In genomic region chr7:262631-263311, GRCh38 we compare ENCODE assay signal across 11 cellular contexts. TPM values are rescaled to one million over a fixed set of nuclear protein-coding genes. Genes with fewer than 3 reads are reported as not detected.
DNase-seq lines count a peak whose midpoint lies in the region; ATAC-seq and TF ChIP-seq lines count a peak whose summit lies in the region.
"Not testable (repeated sequence)": the region's sequence is repeated elsewhere in the genome, so short reads cannot be mapped to it uniquely, and the experiment has no call there.
"Had no signal": no experiment of that assay in that cellular context is flagged by ENCODE, and none has a peak within 500 bp of the region (broad histone marks: within the 10 kb centered on the region; RNA-seq: fewer than 3 reads in every experiment).

No MANE protein-coding gene starts in this region.

- H4K12ac ChIP-seq in trophoblast cell (ENCODE audit: low read depth, low read length), result not testable (repeated sequence)

- peaks cover 53 to 62% (median 59%) of the 10 kb centered on the region in 3 experiments for H3K36me3 Mint-ChIP-seq in H9 (ENCODE audit: insufficient read depth in 1 of 3, low read depth in 3 of 3)
- not testable (repeated sequence) for H3K36me3 Mint-ChIP-seq in T-helper 2 cell treated with Interferon-gamma antibody and Interleukin-4, amounts not matched to agents 5 μg/mL and 100 μg/mL, for 36 hours (ENCODE audit: low read depth)

- H3K4me1 Mint-ChIP-seq in H9; T-helper 2 cell treated with Interferon-gamma antibody and Interleukin-4, amounts not matched to agents 5 μg/mL and 100 μg/mL, for 36 hours (ENCODE audit: low read depth): not testable (repeated sequence)

- not testable (repeated sequence) for H2BK20ac ChIP-seq in H9 (ENCODE audit: low read depth, low read length, poor library complexity, severe bottlenecking)

- not testable (repeated sequence) for H2BK15ac ChIP-seq in H9 (ENCODE audit: low read depth, low read length)

- peaks cover 0 to 16% (median 4%) of the 10 kb centered on the region in 10 experiments; a peak in 7 of 20 replicates for H3K4me1 ChIP-seq in BLaER1 treated with 17β-estradiol and CSF1 and Interleukin-3, amounts not matched to agents 10 nM and 100 nM
- H3K4me1 ChIP-seq in H9 (ENCODE audit: insufficient read depth, low read length); right cardiac atrium (ENCODE audit: control insufficient read depth, insufficient read depth, low read length); trophoblast cell (ENCODE audit: control insufficient read depth in 1 of 2, insufficient read depth in 2 of 2, low read length in 2 of 2): not testable (repeated sequence)

- H4K91ac ChIP-seq in H9 (ENCODE audit: insufficient read length, low read depth, low read length); trophoblast cell (ENCODE audit: low read depth, low read length): not testable (repeated sequence)

- not testable (repeated sequence) for H2AFZ ChIP-seq in H9 (ENCODE audit: low read length); trophoblast cell (ENCODE audit: insufficient read depth, low read length, poor library complexity)

- H3K4me3 Mint-ChIP-seq in H9, result peak overlapping the region in 1 of 2 experiments; percentile 3; a peak in 2 of 5 replicates
- H3K4me3 Mint-ChIP-seq in T-helper 2 cell treated with Interferon-gamma antibody and Interleukin-4, amounts not matched to agents 5 μg/mL and 100 μg/mL, for 36 hours, result not testable (repeated sequence)

- H2BK12ac ChIP-seq in H9 (ENCODE audit: insufficient read length, low read depth, low read length); trophoblast cell (ENCODE audit: low read length): not testable (repeated sequence)

- ATAC-seq in right cardiac atrium, result not testable (repeated sequence)

- not testable (repeated sequence) for H4K8ac ChIP-seq in H9 (replicated peaks; ENCODE audit: insufficient read length, low read depth, low read length); trophoblast cell (ENCODE audit: low read depth, low read length)

- not testable (repeated sequence) for DNase-seq in H9; cardiac fibroblast (ENCODE audit: low read depth in 2 of 2); trophoblast cell
- DNase-seq in T-helper 2 cell treated with Interferon-gamma antibody and Interleukin-4, amounts not matched to agents 5 μg/mL and 100 μg/mL, for 36 hours (ENCODE audit: low spot score), result peak; percentile 57
- DNase-seq in activated T-cell treated with anti-CD3 and anti-CD28 coated beads for 4 hours (peak; percentile 36), right cardiac atrium (peak in 2 of 3 donors; percentile 17 to 62)
- DNase-seq in stimulated activated CD8-positive, alpha-beta memory T cell treated with anti-CD3 and anti-CD28 coated beads, Interleukin-4, amount 100 ng/mL, for 4 hours (ENCODE audit: low read depth in 2 of 2, low spot score in 1 of 2), result peak; percentile 13 to 20

- H3K18ac ChIP-seq in H9 (ENCODE audit: insufficient read length, low read depth, low read length); trophoblast cell (ENCODE audit: low read length): not testable (repeated sequence)

- H3K27ac Mint-ChIP-seq in H9, result peak overlapping the region in 2 of 3 experiments; percentile 35 to 40; a peak in 1 of 7 replicates
- H3K27ac Mint-ChIP-seq in T-helper 2 cell treated with Interferon-gamma antibody and Interleukin-4, amounts not matched to agents 5 μg/mL and 100 μg/mL, for 36 hours, result peak overlapping the region; percentile 57

- H3T11ph ChIP-seq in H9 (ENCODE audit: low read length), result not testable (repeated sequence)

- H2AK5ac ChIP-seq in H9 (ENCODE audit: insufficient read length, low read length); trophoblast cell (ENCODE audit: low read length): not testable (repeated sequence)

- H4K5ac ChIP-seq in H9 (ENCODE audit: insufficient read length, low read depth, low read length), result not testable (repeated sequence)

- intact Hi-C loops in right cardiac atrium (cut with DNase I), result not testable (repeated sequence)

- H3K27ac ChIP-seq in BLaER1 treated with 17β-estradiol and CSF1 and Interleukin-3, amounts not matched to agents 10 nM and 100 nM; H9 (ENCODE audit: insufficient read length, low read depth, low read length); right cardiac atrium (ENCODE audit: low read length); trophoblast cell (ENCODE audit: low read depth, low read length): not testable (repeated sequence)

- H3K4me3 ChIP-seq in BLaER1 treated with 17β-estradiol and CSF1 and Interleukin-3, amounts not matched to agents 10 nM and 100 nM, result peak overlapping the region in 7 of 10 experiments; percentile 0 to 52 (median 29); a peak in 8 of 20 replicates
- not testable (repeated sequence) for H3K4me3 ChIP-seq in cardiac fibroblast (replicated peaks in 1 of 2; ENCODE audit: low read depth in 2 of 2, low read length in 2 of 2); right cardiac atrium (ENCODE audit: low read length)
- peak overlapping the region; percentile 56 for H3K4me3 ChIP-seq in trophoblast cell (ENCODE audit: low read depth, low read length)

- not testable (repeated sequence) for H3K14ac ChIP-seq in H9 (ENCODE audit: insufficient read depth, low read length); trophoblast cell (ENCODE audit: low read length)

- TF ChIP-seq CTCF in H9 (conservative IDR thresholded peaks at IDR 0.05) (peak; percentile 64), cardiac fibroblast (IDR thresholded peaks at IDR 0.05; ENCODE audit: low read depth, low read length) (peak; percentile 7)

- not testable (repeated sequence) for H3K56ac ChIP-seq in H9 (ENCODE audit: insufficient read length, low read depth, low read length)

- H2BK5ac ChIP-seq in H9 (ENCODE audit: insufficient read length, low read length); trophoblast cell (ENCODE audit: low read depth, low read length, poor library complexity): not testable (repeated sequence)

- H3K4ac ChIP-seq in H9 (ENCODE audit: low read depth, low read length); trophoblast cell (ENCODE audit: low read depth, low read length): not testable (repeated sequence)

- peaks cover 61 to 77% of the 10 kb centered on the region in 2 experiments for H3K9me3 Mint-ChIP-seq in H9
- not testable (repeated sequence) for H3K9me3 Mint-ChIP-seq in T-helper 2 cell treated with Interferon-gamma antibody and Interleukin-4, amounts not matched to agents 5 μg/mL and 100 μg/mL, for 36 hours

- no CpG with 5 or more reads among the region's 31 CpGs for WGBS in H9 (ENCODE audit: extremely low coverage, insufficient read length, low lambda C conversion rate)
- 87% methylated on average over 27 of the region's 31 CpGs for WGBS in right cardiac atrium
- no CpG with 5 or more reads among the region's 31 CpGs for WGBS in trophoblast cell (ENCODE audit: extremely low coverage, insufficient coverage, insufficient read length)

- not testable (repeated sequence) for H3K9ac ChIP-seq in BLaER1 treated with 17β-estradiol and CSF1 and Interleukin-3, amounts not matched to agents 10 nM and 100 nM; H9 (ENCODE audit: extremely low read depth, insufficient read length, low read length); trophoblast cell (ENCODE audit: low read length)

- peaks cover 51 to 62% (median 51%) of the 10 kb centered on the region in 11 experiments for H3K9me3 ChIP-seq in BLaER1 treated with 17β-estradiol and CSF1 and Interleukin-3, amounts not matched to agents 10 nM and 100 nM (replicated peaks in 1 of 11)
- peaks cover 46% of the 10 kb centered on the region for H3K9me3 ChIP-seq in H9 (ENCODE audit: control insufficient read depth, low read depth, low read length)
- not testable (repeated sequence) for H3K9me3 ChIP-seq in right cardiac atrium (ENCODE audit: control insufficient read depth, low read length)
- peaks cover 48% of the 10 kb centered on the region for H3K9me3 ChIP-seq in trophoblast cell (ENCODE audit: insufficient read depth, low read depth, low read length)

- not testable (repeated sequence) for H3K23me2 ChIP-seq in H9 (ENCODE audit: insufficient read length, low read depth, low read length, poor library complexity, severe bottlenecking)

- not testable (repeated sequence) for H3K23ac ChIP-seq in H9 (ENCODE audit: insufficient read length, low read depth, low read length)
- H3K23ac ChIP-seq in trophoblast cell (ENCODE audit: low read length), result peak overlapping the region; percentile 71

- H3K4me2 ChIP-seq in BLaER1 treated with 17β-estradiol and CSF1 and Interleukin-3, amounts not matched to agents 10 nM and 100 nM; H9 (ENCODE audit: insufficient read depth, insufficient read length, low read length); trophoblast cell (ENCODE audit: low read length): not testable (repeated sequence)

- H4K20me1 ChIP-seq in BLaER1 treated with 17β-estradiol and CSF1 and Interleukin-3, amounts not matched to agents 10 nM and 100 nM, result peaks cover 0 to 19% (median 0%) of the 10 kb centered on the region in 11 experiments; a peak in 3 of 22 replicates
- H4K20me1 ChIP-seq in H9 (ENCODE audit: control insufficient read depth, insufficient read depth, insufficient read length), result not testable (repeated sequence)

- H3K27me3 Mint-ChIP-seq in H9 (ENCODE audit: low read depth), result peaks cover 35% of the 10 kb centered on the region
- H3K27me3 Mint-ChIP-seq in T-helper 2 cell treated with Interferon-gamma antibody and Interleukin-4, amounts not matched to agents 5 μg/mL and 100 μg/mL, for 36 hours (ENCODE audit: low read depth), result not testable (repeated sequence)

- not testable (repeated sequence) for H3K27me3 ChIP-seq in BLaER1 treated with 17β-estradiol and CSF1 and Interleukin-3, amounts not matched to agents 10 nM and 100 nM; H9 (ENCODE audit: insufficient read depth, low read length); right cardiac atrium (ENCODE audit: control insufficient read depth, insufficient read depth); trophoblast cell (ENCODE audit: insufficient read depth, low read length)

- not testable (repeated sequence) for H2BK120ac ChIP-seq in H9 (ENCODE audit: low read depth, low read length, poor library complexity, severe bottlenecking); trophoblast cell (ENCODE audit: insufficient read depth, low read length, poor library complexity)

- H3K79me2 ChIP-seq in H9 (ENCODE audit: insufficient read depth, low read length); trophoblast cell (ENCODE audit: control insufficient read depth, insufficient read depth, low read length, poor library complexity): not testable (repeated sequence)

- H3K79me1 ChIP-seq in H9 (ENCODE audit: insufficient read depth, low read depth, low read length, poor library complexity, severe bottlenecking); trophoblast cell (ENCODE audit: low read length): not testable (repeated sequence)

- peaks cover 36 to 49% (median 41%) of the 10 kb centered on the region in 11 experiments for H3K36me3 ChIP-seq in BLaER1 treated with 17β-estradiol and CSF1 and Interleukin-3, amounts not matched to agents 10 nM and 100 nM
- not testable (repeated sequence) for H3K36me3 ChIP-seq in trophoblast cell (ENCODE audit: control insufficient read depth in 1 of 2, insufficient read depth in 2 of 2, low read length in 2 of 2)

RNA-seq across cellular contexts. Expression of gene FOXL3, which starts 27.2 kb away (rescaled TPM):
- total RNA-seq in H9 (2021) (not detected in 2 replicates), right cardiac atrium (not detected)
- not detected for polyA plus RNA-seq in right cardiac atrium
- not detected in 2 replicates for polyA plus RNA-seq in trophoblast cell (2013)
- total RNA-seq: activated T-helper 17 cell treated with anti-CD3 and anti-CD28 coated beads, Interleukin-2, amount 50 U/mL, for 72 hours; G401; mesenteric fat pad had no signal
